1 cellular context compared by ENCODE assay signal in the genomic region with DNA sequence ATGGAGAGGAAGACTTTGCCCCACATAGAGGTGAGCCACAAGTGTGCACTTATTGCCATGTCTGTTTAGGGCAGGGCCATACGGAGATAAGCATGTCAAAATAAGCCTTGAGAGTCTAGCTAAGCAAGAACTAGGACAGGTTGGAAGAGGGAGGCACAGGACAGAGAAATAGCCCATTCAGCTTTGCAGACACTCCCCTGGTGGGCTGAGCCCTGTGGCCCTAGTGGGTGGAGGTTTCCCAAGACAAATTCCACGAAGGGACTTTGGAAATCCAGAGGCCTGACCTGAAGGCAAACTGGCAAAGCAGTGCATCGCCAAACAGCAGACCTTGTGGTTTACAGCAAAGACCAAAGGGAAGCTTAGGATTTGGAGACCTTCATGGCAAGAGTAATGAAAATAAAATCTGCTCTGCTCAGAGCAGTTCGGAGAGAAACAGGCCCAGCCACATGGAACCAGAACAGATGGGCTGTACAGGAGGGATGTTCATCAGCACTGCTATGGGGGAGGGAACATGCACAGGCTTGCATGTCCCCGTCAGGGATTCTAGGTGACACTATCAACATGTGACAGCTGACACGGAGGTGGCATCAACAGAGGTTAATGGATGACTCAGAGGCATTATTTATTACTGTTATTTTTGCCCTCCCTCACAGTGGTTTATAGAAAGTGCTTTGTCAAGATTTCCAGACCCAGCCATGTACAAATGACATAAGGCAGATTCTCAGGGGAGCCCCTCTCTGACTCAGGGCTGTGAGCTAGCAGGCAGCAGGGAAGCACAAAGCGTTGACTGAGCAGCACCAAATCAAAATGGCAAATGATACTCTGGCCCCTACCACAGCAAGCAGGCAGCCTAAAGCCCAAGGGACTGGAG.
A peak's percentile ranks its signal among the peaks of the same experiment; 100 is the strongest.
TF ChIP-seq lines count a peak whose summit lies in the region.

No MANE protein-coding gene starts in this region.

TF ChIP-seq in K562, 482 proteins besides CTCF, POLR2A, EP300 and RAD21 (continued from another document and continues in another):
- TF ChIP-seq, protein P1, sequence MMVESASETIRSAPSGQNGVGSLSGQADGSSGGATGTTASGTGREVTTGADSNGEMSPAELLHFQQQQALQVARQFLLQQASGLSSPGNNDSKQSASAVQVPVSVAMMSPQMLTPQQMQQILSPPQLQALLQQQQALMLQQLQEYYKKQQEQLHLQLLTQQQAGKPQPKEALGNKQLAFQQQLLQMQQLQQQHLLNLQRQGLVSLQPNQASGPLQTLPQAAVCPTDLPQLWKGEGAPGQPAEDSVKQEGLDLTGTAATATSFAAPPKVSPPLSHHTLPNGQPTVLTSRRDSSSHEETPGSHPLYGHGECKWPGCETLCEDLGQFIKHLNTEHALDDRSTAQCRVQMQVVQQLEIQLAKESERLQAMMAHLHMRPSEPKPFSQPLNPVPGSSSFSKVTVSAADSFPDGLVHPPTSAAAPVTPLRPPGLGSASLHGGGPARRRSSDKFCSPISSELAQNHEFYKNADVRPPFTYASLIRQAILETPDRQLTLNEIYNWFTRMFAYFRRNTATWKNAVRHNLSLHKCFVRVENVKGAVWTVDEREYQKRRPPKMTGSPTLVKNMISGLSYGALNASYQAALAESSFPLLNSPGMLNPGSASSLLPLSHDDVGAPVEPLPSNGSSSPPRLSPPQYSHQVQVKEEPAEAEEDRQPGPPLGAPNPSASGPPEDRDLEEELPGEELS (CRISPR knock-in tag; IDR thresholded peaks at IDR 0.05; ENCODE audit: borderline replicate concordance) = no peak
- no peak for TF ChIP-seq ZNF41 (CRISPR knock-in tag; conservative IDR thresholded peaks at IDR 0.05)
- TF ChIP-seq FOS (IDR thresholded peaks at IDR 0.05; ENCODE audit: extremely low read depth, insufficient read length) = peak; percentile 54
- TF ChIP-seq ZNF232 (CRISPR knock-in tag; IDR thresholded peaks at IDR 0.05) = no peak
- no peak for TF ChIP-seq HNRNPUL1 (IDR thresholded peaks at IDR 0.05; ENCODE audit: low read length)
- TF ChIP-seq TAF9B (IDR thresholded peaks at IDR 0.05; ENCODE audit: partially characterized antibody) = peak; percentile 63
- TF ChIP-seq, protein P2, sequence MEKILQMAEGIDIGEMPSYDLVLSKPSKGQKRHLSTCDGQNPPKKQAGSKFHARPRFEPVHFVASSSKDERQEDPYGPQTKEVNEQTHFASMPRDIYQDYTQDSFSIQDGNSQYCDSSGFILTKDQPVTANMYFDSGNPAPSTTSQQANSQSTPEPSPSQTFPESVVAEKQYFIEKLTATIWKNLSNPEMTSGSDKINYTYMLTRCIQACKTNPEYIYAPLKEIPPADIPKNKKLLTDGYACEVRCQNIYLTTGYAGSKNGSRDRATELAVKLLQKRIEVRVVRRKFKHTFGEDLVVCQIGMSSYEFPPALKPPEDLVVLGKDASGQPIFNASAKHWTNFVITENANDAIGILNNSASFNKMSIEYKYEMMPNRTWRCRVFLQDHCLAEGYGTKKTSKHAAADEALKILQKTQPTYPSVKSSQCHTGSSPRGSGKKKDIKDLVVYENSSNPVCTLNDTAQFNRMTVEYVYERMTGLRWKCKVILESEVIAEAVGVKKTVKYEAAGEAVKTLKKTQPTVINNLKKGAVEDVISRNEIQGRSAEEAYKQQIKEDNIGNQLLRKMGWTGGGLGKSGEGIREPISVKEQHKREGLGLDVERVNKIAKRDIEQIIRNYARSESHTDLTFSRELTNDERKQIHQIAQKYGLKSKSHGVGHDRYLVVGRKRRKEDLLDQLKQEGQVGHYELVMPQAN (IDR thresholded peaks at IDR 0.05; ENCODE audit: borderline replicate concordance) = no peak
- 0 out of 2 replicates have a peak, but pooled peaks have one; percentile 14 for TF ChIP-seq LCOR (CRISPR knock-in tag; IDR thresholded peaks at IDR 0.05)
- no peak for TF ChIP-seq E2F3 (CRISPR knock-in tag; IDR thresholded peaks at IDR 0.05)
- no peak for TF ChIP-seq HOXB6 (CRISPR knock-in tag; IDR thresholded peaks at IDR 0.05; ENCODE audit: borderline replicate concordance)
- no peak for TF ChIP-seq MXI1 (IDR thresholded peaks at IDR 0.05; ENCODE audit: low read depth, low read length)
- no peak for TF ChIP-seq PTTG1 (tag; IDR thresholded peaks at IDR 0.05; ENCODE audit: low read depth)
- peak; percentile 86 for TF ChIP-seq DACH1 (IDR thresholded peaks at IDR 0.05; ENCODE audit: partially characterized antibody)
- no peak for TF ChIP-seq RFX1 (IDR thresholded peaks at IDR 0.05)
- TF ChIP-seq SAFB2 (IDR thresholded peaks at IDR 0.05; ENCODE audit: borderline replicate concordance, low read depth, low read length, severe bottlenecking) = no peak
- TF ChIP-seq SP1 (CRISPR knock-in tag; IDR thresholded peaks at IDR 0.05) = peak; percentile 49
- no peak; the same call in 1 of the 2 replicates for TF ChIP-seq MEF2A (IDR thresholded peaks at IDR 0.05; ENCODE audit: control insufficient read depth, low read depth, low read length)
- TF ChIP-seq, protein P3, sequence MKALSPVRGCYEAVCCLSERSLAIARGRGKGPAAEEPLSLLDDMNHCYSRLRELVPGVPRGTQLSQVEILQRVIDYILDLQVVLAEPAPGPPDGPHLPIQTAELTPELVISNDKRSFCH (CRISPR knock-in tag; IDR thresholded peaks at IDR 0.05) = no peak
- TF ChIP-seq, protein P3 (tag; IDR thresholded peaks at IDR 0.05) = 0 out of 2 replicates have a peak, but pooled peaks have one; percentile 41
- TF ChIP-seq KHSRP (IDR thresholded peaks at IDR 0.05) = no peak
- peak; percentile 87 for TF ChIP-seq CBFA2T3 (IDR thresholded peaks at IDR 0.05)
- TF ChIP-seq, protein P4, sequence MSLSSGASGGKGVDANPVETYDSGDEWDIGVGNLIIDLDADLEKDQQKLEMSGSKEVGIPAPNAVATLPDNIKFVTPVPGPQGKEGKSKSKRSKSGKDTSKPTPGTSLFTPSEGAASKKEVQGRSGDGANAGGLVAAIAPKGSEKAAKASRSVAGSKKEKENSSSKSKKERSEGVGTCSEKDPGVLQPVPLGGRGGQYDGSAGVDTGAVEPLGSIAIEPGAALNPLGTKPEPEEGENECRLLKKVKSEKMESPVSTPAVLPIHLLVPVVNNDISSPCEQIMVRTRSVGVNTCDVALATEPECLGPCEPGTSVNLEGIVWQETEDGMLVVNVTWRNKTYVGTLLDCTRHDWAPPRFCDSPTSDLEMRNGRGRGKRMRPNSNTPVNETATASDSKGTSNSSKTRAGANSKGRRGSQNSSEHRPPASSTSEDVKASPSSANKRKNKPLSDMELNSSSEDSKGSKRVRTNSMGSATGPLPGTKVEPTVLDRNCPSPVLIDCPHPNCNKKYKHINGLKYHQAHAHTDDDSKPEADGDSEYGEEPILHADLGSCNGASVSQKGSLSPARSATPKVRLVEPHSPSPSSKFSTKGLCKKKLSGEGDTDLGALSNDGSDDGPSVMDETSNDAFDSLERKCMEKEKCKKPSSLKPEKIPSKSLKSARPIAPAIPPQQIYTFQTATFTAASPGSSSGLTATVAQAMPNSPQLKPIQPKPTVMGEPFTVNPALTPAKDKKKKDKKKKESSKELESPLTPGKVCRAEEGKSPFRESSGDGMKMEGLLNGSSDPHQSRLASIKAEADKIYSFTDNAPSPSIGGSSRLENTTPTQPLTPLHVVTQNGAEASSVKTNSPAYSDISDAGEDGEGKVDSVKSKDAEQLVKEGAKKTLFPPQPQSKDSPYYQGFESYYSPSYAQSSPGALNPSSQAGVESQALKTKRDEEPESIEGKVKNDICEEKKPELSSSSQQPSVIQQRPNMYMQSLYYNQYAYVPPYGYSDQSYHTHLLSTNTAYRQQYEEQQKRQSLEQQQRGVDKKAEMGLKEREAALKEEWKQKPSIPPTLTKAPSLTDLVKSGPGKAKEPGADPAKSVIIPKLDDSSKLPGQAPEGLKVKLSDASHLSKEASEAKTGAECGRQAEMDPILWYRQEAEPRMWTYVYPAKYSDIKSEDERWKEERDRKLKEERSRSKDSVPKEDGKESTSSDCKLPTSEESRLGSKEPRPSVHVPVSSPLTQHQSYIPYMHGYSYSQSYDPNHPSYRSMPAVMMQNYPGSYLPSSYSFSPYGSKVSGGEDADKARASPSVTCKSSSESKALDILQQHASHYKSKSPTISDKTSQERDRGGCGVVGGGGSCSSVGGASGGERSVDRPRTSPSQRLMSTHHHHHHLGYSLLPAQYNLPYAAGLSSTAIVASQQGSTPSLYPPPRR (CRISPR knock-in tag; IDR thresholded peaks at IDR 0.05; ENCODE audit: borderline replicate concordance) = no peak
- no peak for TF ChIP-seq ZC3H8 (IDR thresholded peaks at IDR 0.05)
- no peak for TF ChIP-seq PHF20 (IDR thresholded peaks at IDR 0.05; ENCODE audit: partially characterized antibody)
- no peak for TF ChIP-seq SETDB1 (IDR thresholded peaks at IDR 0.05; ENCODE audit: low read length)
- TF ChIP-seq, protein P5, sequence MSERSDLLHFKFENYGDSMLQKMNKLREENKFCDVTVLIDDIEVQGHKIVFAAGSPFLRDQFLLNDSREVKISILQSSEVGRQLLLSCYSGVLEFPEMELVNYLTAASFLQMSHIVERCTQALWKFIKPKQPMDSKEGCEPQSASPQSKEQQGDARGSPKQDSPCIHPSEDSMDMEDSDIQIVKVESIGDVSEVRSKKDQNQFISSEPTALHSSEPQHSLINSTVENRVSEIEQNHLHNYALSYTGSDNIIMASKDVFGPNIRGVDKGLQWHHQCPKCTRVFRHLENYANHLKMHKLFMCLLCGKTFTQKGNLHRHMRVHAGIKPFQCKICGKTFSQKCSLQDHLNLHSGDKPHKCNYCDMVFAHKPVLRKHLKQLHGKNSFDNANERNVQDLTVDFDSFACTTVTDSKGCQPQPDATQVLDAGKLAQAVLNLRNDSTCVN (CRISPR knock-in tag; IDR thresholded peaks at IDR 0.05) = 0 out of 2 replicates have a peak, but pooled peaks have one; percentile 16
- no peak for TF ChIP-seq ZFP30 (CRISPR knock-in tag; IDR thresholded peaks at IDR 0.05; ENCODE audit: borderline replicate concordance)
- TF ChIP-seq, protein P6, sequence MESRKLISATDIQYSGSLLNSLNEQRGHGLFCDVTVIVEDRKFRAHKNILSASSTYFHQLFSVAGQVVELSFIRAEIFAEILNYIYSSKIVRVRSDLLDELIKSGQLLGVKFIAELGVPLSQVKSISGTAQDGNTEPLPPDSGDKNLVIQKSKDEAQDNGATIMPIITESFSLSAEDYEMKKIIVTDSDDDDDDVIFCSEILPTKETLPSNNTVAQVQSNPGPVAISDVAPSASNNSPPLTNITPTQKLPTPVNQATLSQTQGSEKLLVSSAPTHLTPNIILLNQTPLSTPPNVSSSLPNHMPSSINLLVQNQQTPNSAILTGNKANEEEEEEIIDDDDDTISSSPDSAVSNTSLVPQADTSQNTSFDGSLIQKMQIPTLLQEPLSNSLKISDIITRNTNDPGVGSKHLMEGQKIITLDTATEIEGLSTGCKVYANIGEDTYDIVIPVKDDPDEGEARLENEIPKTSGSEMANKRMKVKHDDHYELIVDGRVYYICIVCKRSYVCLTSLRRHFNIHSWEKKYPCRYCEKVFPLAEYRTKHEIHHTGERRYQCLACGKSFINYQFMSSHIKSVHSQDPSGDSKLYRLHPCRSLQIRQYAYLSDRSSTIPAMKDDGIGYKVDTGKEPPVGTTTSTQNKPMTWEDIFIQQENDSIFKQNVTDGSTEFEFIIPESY (CRISPR knock-in tag; IDR thresholded peaks at IDR 0.05) = no peak
- TF ChIP-seq, protein P7, sequence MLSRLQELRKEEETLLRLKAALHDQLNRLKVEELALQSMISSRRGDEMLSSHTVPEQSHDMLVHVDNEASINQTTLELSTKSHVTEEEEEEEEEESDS (CRISPR knock-in tag; IDR thresholded peaks at IDR 0.05) = no peak
- no peak for TF ChIP-seq HDAC8 (tag; IDR thresholded peaks at IDR 0.05)
- TF ChIP-seq CBFA2T2 (conservative IDR thresholded peaks at IDR 0.05) = peak; percentile 76
- TF ChIP-seq SLC30A9 (CRISPR knock-in tag; IDR thresholded peaks at IDR 0.05) = no peak
- TF ChIP-seq, protein P8, sequence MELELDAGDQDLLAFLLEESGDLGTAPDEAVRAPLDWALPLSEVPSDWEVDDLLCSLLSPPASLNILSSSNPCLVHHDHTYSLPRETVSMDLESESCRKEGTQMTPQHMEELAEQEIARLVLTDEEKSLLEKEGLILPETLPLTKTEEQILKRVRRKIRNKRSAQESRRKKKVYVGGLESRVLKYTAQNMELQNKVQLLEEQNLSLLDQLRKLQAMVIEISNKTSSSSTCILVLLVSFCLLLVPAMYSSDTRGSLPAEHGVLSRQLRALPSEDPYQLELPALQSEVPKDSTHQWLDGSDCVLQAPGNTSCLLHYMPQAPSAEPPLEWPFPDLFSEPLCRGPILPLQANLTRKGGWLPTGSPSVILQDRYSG (tag; conservative IDR thresholded peaks at IDR 0.05; ENCODE audit: low read depth) = no peak
- TF ChIP-seq NR3C1 (CRISPR knock-in tag; IDR thresholded peaks at IDR 0.05) = no peak
- TF ChIP-seq ZNF121 (CRISPR knock-in tag; conservative IDR thresholded peaks at IDR 0.05) = no peak
- TF ChIP-seq IFI16 (CRISPR knock-in tag; IDR thresholded peaks at IDR 0.05) = no peak
- TF ChIP-seq NFXL1 (CRISPR knock-in tag; IDR thresholded peaks at IDR 0.05) = 0 out of 2 replicates have a peak, but pooled peaks have one; percentile 16
- TF ChIP-seq ZNF561 (CRISPR knock-in tag; conservative IDR thresholded peaks at IDR 0.05) = no peak
- TF ChIP-seq ZEB2 (IDR thresholded peaks at IDR 0.05) = peak; percentile 62; the same call in 1 of the 2 replicates
- TF ChIP-seq, protein P9, sequence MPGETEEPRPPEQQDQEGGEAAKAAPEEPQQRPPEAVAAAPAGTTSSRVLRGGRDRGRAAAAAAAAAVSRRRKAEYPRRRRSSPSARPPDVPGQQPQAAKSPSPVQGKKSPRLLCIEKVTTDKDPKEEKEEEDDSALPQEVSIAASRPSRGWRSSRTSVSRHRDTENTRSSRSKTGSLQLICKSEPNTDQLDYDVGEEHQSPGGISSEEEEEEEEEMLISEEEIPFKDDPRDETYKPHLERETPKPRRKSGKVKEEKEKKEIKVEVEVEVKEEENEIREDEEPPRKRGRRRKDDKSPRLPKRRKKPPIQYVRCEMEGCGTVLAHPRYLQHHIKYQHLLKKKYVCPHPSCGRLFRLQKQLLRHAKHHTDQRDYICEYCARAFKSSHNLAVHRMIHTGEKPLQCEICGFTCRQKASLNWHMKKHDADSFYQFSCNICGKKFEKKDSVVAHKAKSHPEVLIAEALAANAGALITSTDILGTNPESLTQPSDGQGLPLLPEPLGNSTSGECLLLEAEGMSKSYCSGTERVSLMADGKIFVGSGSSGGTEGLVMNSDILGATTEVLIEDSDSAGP (CRISPR knock-in tag; IDR thresholded peaks at IDR 0.05) = 0 out of 2 replicates have a peak, but pooled peaks have one; percentile 4
- TF ChIP-seq PHF8 (IDR thresholded peaks at IDR 0.05; ENCODE audit: borderline replicate concordance, low read length) = no peak
- no peak for TF ChIP-seq ZNF212 (CRISPR knock-in tag; IDR thresholded peaks at IDR 0.05)
- no peak for TF ChIP-seq ZFPM2 (CRISPR knock-in tag; IDR thresholded peaks at IDR 0.05)
- TF ChIP-seq, protein P10, sequence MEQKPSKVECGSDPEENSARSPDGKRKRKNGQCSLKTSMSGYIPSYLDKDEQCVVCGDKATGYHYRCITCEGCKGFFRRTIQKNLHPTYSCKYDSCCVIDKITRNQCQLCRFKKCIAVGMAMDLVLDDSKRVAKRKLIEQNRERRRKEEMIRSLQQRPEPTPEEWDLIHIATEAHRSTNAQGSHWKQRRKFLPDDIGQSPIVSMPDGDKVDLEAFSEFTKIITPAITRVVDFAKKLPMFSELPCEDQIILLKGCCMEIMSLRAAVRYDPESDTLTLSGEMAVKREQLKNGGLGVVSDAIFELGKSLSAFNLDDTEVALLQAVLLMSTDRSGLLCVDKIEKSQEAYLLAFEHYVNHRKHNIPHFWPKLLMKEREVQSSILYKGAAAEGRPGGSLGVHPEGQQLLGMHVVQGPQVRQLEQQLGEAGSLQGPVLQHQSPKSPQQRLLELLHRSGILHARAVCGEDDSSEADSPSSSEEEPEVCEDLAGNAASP (IDR thresholded peaks at IDR 0.05) = no peak
- no peak for TF ChIP-seq TCFL5 (CRISPR knock-in tag; conservative IDR thresholded peaks at IDR 0.05)
- TF ChIP-seq BCOR (IDR thresholded peaks at IDR 0.05) = no peak
- no peak for TF ChIP-seq GABPB2 (CRISPR knock-in tag; conservative IDR thresholded peaks at IDR 0.05)
